Comparison of ENCODE assay signal across 29 cellular contexts in the genomic region with DNA sequence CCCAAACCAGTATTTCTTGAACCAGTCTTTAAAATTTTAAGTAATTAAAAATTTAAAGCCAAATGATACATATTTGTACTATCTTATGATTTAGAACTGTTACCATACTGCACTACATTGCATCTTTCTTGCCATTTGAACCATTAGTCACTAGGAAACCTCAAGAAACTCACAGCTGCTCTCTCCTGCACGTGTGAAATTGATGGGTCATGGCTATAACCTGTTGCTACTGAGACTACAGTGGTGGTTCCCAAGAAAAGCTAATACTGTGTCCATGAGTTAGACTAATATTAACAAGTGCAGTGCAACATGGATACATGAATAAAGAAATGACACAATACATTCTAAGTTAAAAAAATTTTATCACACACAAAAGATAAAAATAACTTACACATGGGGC.
DNase-seq lines count a peak whose midpoint lies in the region; ATAC-seq and TF ChIP-seq lines count a peak whose summit lies in the region.
"Had no signal": no experiment of that assay in that cellular context is flagged by ENCODE, and none has a peak within 500 bp of the region (broad histone marks: within the 10 kb centered on the region; RNA-seq: fewer than 3 reads in every experiment).

No MANE protein-coding gene starts in this region.

- no peaks in the 10 kb centered on the region for H3K27me3 ChIP-seq in left ventricle myocardium inferior (ENCODE audit: low read depth)
- H3K27me3 ChIP-seq in SJCRH30: no peaks in the 10 kb centered on the region
- H3K27me3 ChIP-seq: Peyer's patch, sigmoid colon, uterus had no signal

- H3K4me1 ChIP-seq in left ventricle myocardium inferior (peaks cover 9% of the 10 kb centered on the region), SJCRH30 (peaks cover 13% of the 10 kb centered on the region)
- H3K4me1 ChIP-seq: psoas muscle, uterus had no signal

- DNase-seq in left ventricle myocardium inferior: no peak
- no peak for DNase-seq in left cardiac atrium
- peak; percentile 51 to 74 for DNase-seq in SJCRH30
- no peak for DNase-seq in stimulated activated CD4-positive, alpha-beta T cell treated with anti-CD3 and anti-CD28 coated beads, Interleukin-2, amount 100 ng/mL, for 48 hours
- DNase-seq in Right ventricle myocardium inferior (ENCODE audit: missing footprints): no peak
- DNase-seq: activated CD4-positive, alpha-beta T cell treated with anti-CD3 and anti-CD28 coated beads, Interleukin-2, amount 50 U/mL, for 1 hour; activated CD8-positive, alpha-beta memory T cell treated with anti-CD3 and anti-CD28 coated beads, Interleukin-2, amount 10 ng/mL, durations not matched to agents 7 days and 5 days; activated naive CD4-positive, alpha-beta T cell treated with Interleukin-2 at 50 U/mL for 16 hours; activated T-cell treated with anti-CD3 and anti-CD28 coated beads, Interleukin-2, amount 50 U/mL, for 72 hours; CD4-positive, alpha-beta T cell; islet precursor cell; midbrain; naive thymus-derived CD8-positive, alpha-beta T cell; NCI-H1105; NCI-H187 treated with DMSO at 0.1 percent for 48 hours; NCI-H2227 treated with DMSO at 0.1 percent for 48 hours; NCI-H526 treated with DMSO at 0.1 percent for 48 hours; nucleus accumbens; Peyer's patch; psoas muscle; sigmoid colon; stimulated activated naive CD8-positive, alpha-beta T cell treated with anti-CD3 and anti-CD28 coated beads, Interleukin-15, Interleukin-2, amounts not matched to agents 100 U/mL and 50 U/mL, for 24 hours; T1000; uterus had no signal

- no peak for TF ChIP-seq CTCF in left ventricle myocardium inferior (IDR thresholded peaks at IDR 0.05; ENCODE audit: borderline replicate concordance)

- H3K4me3 ChIP-seq in left ventricle myocardium inferior (no peak overlapping the region), SJCRH30 (no peak overlapping the region)
- H3K4me3 ChIP-seq: K562, Peyer's patch, psoas muscle, sigmoid colon, thoracic aorta, uterus had no signal

- intact Hi-C loops in left ventricle myocardium inferior (cut with micrococcal nuclease) (no loop called here), left cardiac atrium (cut with DNase I) (no loop called here), Right ventricle myocardium inferior (cut with DNase I) (no loop called here)

- H3K36me3 ChIP-seq in left ventricle myocardium inferior (peaks cover 12% of the 10 kb centered on the region), SJCRH30 (no peaks in the 10 kb centered on the region)
- H3K36me3 ChIP-seq: thoracic aorta, uterus had no signal

- ATAC-seq in left cardiac atrium (no peak), HG03095 (IDR thresholded peaks at IDR 0.05; ENCODE audit: unreplicated experiment) (peak; percentile 68), GM19395 (IDR thresholded peaks at IDR 0.05; ENCODE audit: unreplicated experiment) (no peak), GM21360 (IDR thresholded peaks at IDR 0.05; ENCODE audit: unreplicated experiment) (no peak), Right ventricle myocardium inferior (no peak)
- ATAC-seq: activated CD8-positive, alpha-beta memory T cell treated with anti-CD3 and anti-CD28 coated beads, Interleukin-2, amount 10 ng/mL, durations not matched to agents 7 days and 5 days; activated T-cell treated with anti-CD3 and anti-CD28 coated beads, Interleukin-2, amount 50 U/mL, for 72 hours; K562; naive thymus-derived CD8-positive, alpha-beta T cell; psoas muscle; stimulated activated naive CD8-positive, alpha-beta T cell treated with anti-CD3 and anti-CD28 coated beads, Interleukin-15, Interleukin-2, amounts not matched to agents 100 U/mL and 50 U/mL, for 24 hours had no signal

- H3K9me3 ChIP-seq in left ventricle myocardium inferior (replicated peaks) (no peaks in the 10 kb centered on the region), SJCRH30 (replicated peaks) (peaks cover 1% of the 10 kb centered on the region; the same call in 1 of the 2 replicates)
- H3K9me3 ChIP-seq: Peyer's patch, psoas muscle, thoracic aorta, uterus had no signal

- H3K27ac ChIP-seq in left ventricle myocardium inferior (replicated peaks) (peak overlapping the region; percentile 26), SJCRH30 (peak overlapping the region; percentile 36)
- H3K27ac ChIP-seq: Peyer's patch, psoas muscle, uterus had no signal

Comparison
In these comparisons a context has a peak if more than half of its experiments do, and no peak if none do; other contexts are left out.
1. DNase-seq: peak in SJCRH30 (2 of 2); none in left ventricle myocardium inferior (single experiment), left cardiac atrium (single experiment), stimulated activated CD4-positive, alpha-beta T cell treated with anti-CD3 and anti-CD28 coated beads, Interleukin-2, amount 100 ng/mL, for 48 hours (0 of 2) and Right ventricle myocardium inferior (single experiment).